28 cellular contexts compared by ENCODE assay signal in genomic region chr5:108418172-108418571, GRCh38. TPM values are rescaled to one million over a fixed set of nuclear protein-coding genes. Genes with fewer than 3 reads are reported as not detected.
DNase-seq lines count a peak whose midpoint lies in the region; ATAC-seq and TF ChIP-seq lines count a peak whose summit lies in the region.
"Had no signal": no experiment of that assay in that cellular context is flagged by ENCODE, and none has a peak within 500 bp of the region (broad histone marks: within the 10 kb centered on the region; RNA-seq: fewer than 3 reads in every experiment).

No MANE protein-coding gene starts in this region.

- no peaks in the 10 kb centered on the region for H3K4me1 ChIP-seq in ascending aorta
- H3K4me1 ChIP-seq in heart left ventricle = no peaks in the 10 kb centered on the region
- no peaks in the 10 kb centered on the region for H3K4me1 ChIP-seq in esophagus squamous epithelium
- H3K4me1 ChIP-seq: lower lobe of right lung, SJCRH30, uterus had no signal

- DNase-seq in AG20443 (ENCODE audit: low spot score) (peak; percentile 10), ascending aorta (ENCODE audit: low spot score in 2 of 2) (peak; percentile 16 to 65), heart left ventricle (peak; percentile 27 to 86 (median 78)), nucleus accumbens (lab: John Stamatoyannopoulos, UW) (peak in 42 of 56 donors; percentile 1 to 78 (median 34)), esophagus squamous epithelium (lab: John Stamatoyannopoulos, UW) (no peak), NCI-H146 (lab: John Stamatoyannopoulos, UW) (no peak), NCI-H1105 (lab: John Stamatoyannopoulos, UW) (no peak), epidermal melanocyte (ENCODE audit: insufficient read length, low spot score) (no peak)
- DNase-seq: activated CD4-positive, alpha-beta T cell treated with anti-CD3 and anti-CD28 coated beads, Interleukin-2, amount 50 U/mL, for 48 hours; activated naive CD4-positive, alpha-beta T cell treated with anti-CD3 and anti-CD28 coated beads for 36 hours; CD4-positive, alpha-beta T cell; dermis blood vessel endothelial cell; DMS79; glutamatergic neuron; H9; immature natural killer cell; Kasumi-1; lower lobe of right lung; naive B cell; NCI-H1092 treated with DMSO at 0.1 percent for 48 hours; NCI-H82; OCI-M1; ovary; SJCRH30; stimulated activated CD4-positive, alpha-beta T cell treated with anti-CD3 and anti-CD28 coated beads, Interleukin-4, amount 100 ng/mL, for 24 hours; T-helper 17 cell; uterus; WERI-Rb-1 had no signal

- WGBS in heart left ventricle, 4 donors = 58 to 81% (median 64%) methylated on average over 8 of the region's 8 CpGs
- WGBS in esophagus squamous epithelium, 2 donors = 21 to 51% methylated on average over 5 to 8 of the region's 8 CpGs

- no peaks in the 10 kb centered on the region for H3K36me3 ChIP-seq in ascending aorta
- no peaks in the 10 kb centered on the region for H3K36me3 ChIP-seq in heart left ventricle
- H3K36me3 ChIP-seq in esophagus squamous epithelium = no peaks in the 10 kb centered on the region
- H3K36me3 ChIP-seq: lower lobe of right lung, ovary, SJCRH30, uterus, WERI-Rb-1 had no signal

- H3K9me3 ChIP-seq in ascending aorta (no peaks in the 10 kb centered on the region), heart left ventricle (peaks cover 0 to 1% (median 0%) of the 10 kb centered on the region in 12 donors), esophagus squamous epithelium (no peaks in the 10 kb centered on the region)
- H3K9me3 ChIP-seq: lower lobe of right lung, ovary, SJCRH30, uterus had no signal

- H3K4me3 ChIP-seq in ascending aorta (no peak overlapping the region), heart left ventricle (no peak overlapping the region), esophagus squamous epithelium (no peak overlapping the region)
- H3K4me3 ChIP-seq: lower lobe of right lung, ovary, SJCRH30, uterus had no signal

- no peak for TF ChIP-seq CTCF in ascending aorta (IDR thresholded peaks at IDR 0.05)
- no peak for TF ChIP-seq CTCF in heart left ventricle (IDR thresholded peaks at IDR 0.05)
- no peak for TF ChIP-seq CTCF in esophagus squamous epithelium (IDR thresholded peaks at IDR 0.05)

- ATAC-seq in heart left ventricle = peak; percentile 86 to 100 (median 98)
- ATAC-seq: lower lobe of right lung, T-helper 17 cell had no signal

- intact Hi-C loops in ascending aorta (cut with DNase I) (no loop called here), heart left ventricle (cut with DNase I) (no loop called here), esophagus squamous epithelium (cut with DNase I) (no loop called here)

- H3K27me3 ChIP-seq in ascending aorta (no peaks in the 10 kb centered on the region), heart left ventricle (no peaks in the 10 kb centered on the region), esophagus squamous epithelium (peaks cover 0 to 9% (median 0%) of the 10 kb centered on the region in 4 donors)
- H3K27me3 ChIP-seq: ovary, SJCRH30, uterus had no signal

- H3K27ac ChIP-seq in ascending aorta = no peak overlapping the region
- H3K27ac ChIP-seq in heart left ventricle = no peak overlapping the region
- no peak overlapping the region for H3K27ac ChIP-seq in esophagus squamous epithelium
- H3K27ac ChIP-seq: lower lobe of right lung, ovary, SJCRH30, uterus, WERI-Rb-1 had no signal

- no peak for TF ChIP-seq POLR2A in heart left ventricle (IDR thresholded peaks at IDR 0.05)
- TF ChIP-seq POLR2A in esophagus squamous epithelium (IDR thresholded peaks at IDR 0.05) = no peak

RNA-seq across cellular contexts. Expression of gene FBXL17, which starts 36.3 kb away (rescaled TPM):
- total RNA-seq in ascending aorta (13.6 TPM), heart left ventricle (10 to 100 TPM; 25.9 to 39.4 (median 33.6) TPM), esophagus squamous epithelium (10 to 100 TPM; 11.8 to 23.5 (median 13.8) TPM)
- 10 to 100 TPM; 10.2 to 15.7 TPM for polyA plus RNA-seq in heart left ventricle

Comparison
In these comparisons a context has a peak if more than half of its experiments do, and no peak if none do; other contexts are left out.
1. DNase-seq: peak in AG20443 (single experiment), ascending aorta (2 of 2), heart left ventricle (5 of 5) and nucleus accumbens (42 of 56); none in esophagus squamous epithelium (single experiment), NCI-H146 (single experiment), NCI-H1105 (single experiment) and epidermal melanocyte (single experiment).